ENCODE assay signal across 23 cellular contexts in the genomic region with DNA sequence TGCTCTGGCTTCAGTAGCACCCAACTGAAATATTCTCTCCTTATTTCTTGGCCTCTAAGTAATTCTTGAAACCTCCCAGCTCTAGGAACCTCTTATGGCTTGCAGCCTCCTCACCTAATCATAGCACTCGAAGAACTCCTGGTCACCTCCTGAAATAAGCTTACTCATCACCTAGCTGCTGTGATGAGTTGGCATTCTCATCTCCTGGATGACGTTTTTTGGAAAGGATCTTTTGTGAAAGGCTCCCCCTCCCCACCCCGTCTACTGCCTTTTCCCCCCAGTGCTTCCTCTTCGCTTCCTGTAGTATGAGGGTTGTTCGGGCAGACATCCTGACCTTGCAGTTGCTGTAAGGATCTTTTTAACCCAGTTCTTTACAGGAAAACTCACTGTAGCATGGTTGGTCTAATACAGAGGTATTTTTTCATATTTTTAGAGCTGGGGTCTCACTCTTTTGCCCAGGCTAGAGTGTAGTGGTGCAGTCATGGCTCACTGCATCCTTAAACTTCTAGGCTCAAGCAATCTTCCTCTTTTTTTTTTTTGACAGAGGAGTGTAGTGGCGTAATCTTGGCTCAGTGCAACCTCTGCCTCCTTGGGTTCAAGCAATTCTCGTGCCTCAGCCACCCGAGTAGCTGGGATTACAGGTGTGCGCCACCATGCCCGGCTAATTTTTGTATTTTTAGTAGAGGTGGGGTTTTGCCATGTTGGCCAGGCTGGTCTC. TPM values are rescaled to one million over a fixed set of nuclear protein-coding genes. Genes with fewer than 3 reads are reported as not detected.
A peak's percentile ranks its signal among the peaks of the same experiment; 100 is the strongest.
DNase-seq lines count a peak whose midpoint lies in the region; FAIRE-seq and TF ChIP-seq lines count a peak whose summit lies in the region.
"Had no signal": no experiment of that assay in that cellular context is flagged by ENCODE, and none has a peak within 500 bp of the region (broad histone marks: within the 10 kb centered on the region; RNA-seq: fewer than 3 reads in every experiment).

No MANE protein-coding gene starts in this region.

- H3K27me3 ChIP-seq in parathyroid adenoma (ENCODE audit: control insufficient read depth, insufficient read depth, low read length) (no peaks in the 10 kb centered on the region), thyroid gland (no peaks in the 10 kb centered on the region)
- H3K27me3 ChIP-seq: dorsolateral prefrontal cortex, testis had no signal

- H3K36me3 ChIP-seq in parathyroid adenoma (ENCODE audit: control insufficient read depth, insufficient read depth, low read length) (no peaks in the 10 kb centered on the region), thyroid gland (no peaks in the 10 kb centered on the region)

- DNase-seq in CD1c-positive myeloid dendritic cell (ENCODE audit: extremely low spot score) (peak; percentile 53), NB4 (ENCODE audit: low read depth) (peak; percentile 42), dermis microvascular lymphatic vessel endothelial cell (ENCODE audit: low read depth in 2 of 2) (peak; percentile 49 to 59), thyroid gland (no peak), cerebellum (ENCODE audit: low spot score) (no peak), HTR-8/SVneo (ENCODE audit: insufficient read length, low spot score) (no peak)
- DNase-seq: activated CD8-positive, alpha-beta T cell treated with anti-CD3 and anti-CD28 coated beads, Interleukin-2, amount 10 ng/mL, durations not matched to agents 7 days and 5 days; activated naive CD4-positive, alpha-beta T cell treated with anti-CD3 and anti-CD28 coated beads for 36 hours; activated T-cell treated with anti-CD3 and anti-CD28 coated beads, Interleukin-2, amount 50 U/mL, for 4 hours; amygdala; Calu3; dorsolateral prefrontal cortex; EL; hypothalamus; mammary epithelial cell; MM.1S; NCI-H1930; NCI-H226; T1000; testis had no signal

- H3K79me2 ChIP-seq in parathyroid adenoma: peaks cover 10% of the 10 kb centered on the region

- H3K4me1 ChIP-seq in parathyroid adenoma (peaks cover 3% of the 10 kb centered on the region), thyroid gland (peaks cover 24 to 54% of the 10 kb centered on the region in 2 donors)

- intact Hi-C loops in thyroid gland (cut with DNase I): no loop called here

- no peak for TF ChIP-seq CTCF in NB4 (IDR thresholded peaks at IDR 0.05; ENCODE audit: low read depth, low read length)
- TF ChIP-seq CTCF in parathyroid adenoma (IDR thresholded peaks at IDR 0.05): no peak
- TF ChIP-seq CTCF in thyroid gland (IDR thresholded peaks at IDR 0.05): no peak

- WGBS in thyroid gland, 2 donors: 86 to 89% methylated on average over 10 of the region's 10 CpGs

- H3K4me2 ChIP-seq in parathyroid adenoma (ENCODE audit: low read length): no peak overlapping the region

- no peak overlapping the region for H3K9ac ChIP-seq in parathyroid adenoma

- H3K27ac ChIP-seq in parathyroid adenoma (peak overlapping the region; percentile 27), thyroid gland (no peak overlapping the region)
- H3K27ac ChIP-seq: epithelial cell of prostate had no signal

- TF ChIP-seq POLR2A in NB4 (IDR thresholded peaks at IDR 0.05; ENCODE audit: extremely low read depth, insufficient read length) (no peak), thyroid gland (IDR thresholded peaks at IDR 0.05) (no peak)

- no peak for FAIRE-seq in HTR-8/SVneo (lab: Jason Lieb, UNC)
- FAIRE-seq: islet of Langerhans had no signal

- no peak overlapping the region for H2AFZ ChIP-seq in parathyroid adenoma

- H3K4me3 ChIP-seq in NB4 (ENCODE audit: low read depth, low read length) (no peak overlapping the region), parathyroid adenoma (ENCODE audit: low read depth, low read length) (no peak overlapping the region), thyroid gland (replicated peaks in 1 of 3) (no peak overlapping the region)
- H3K4me3 ChIP-seq: dorsolateral prefrontal cortex, testis had no signal

- no peaks in the 10 kb centered on the region for H3K9me3 ChIP-seq in parathyroid adenoma (ENCODE audit: control insufficient read depth, low read length)
- no peaks in the 10 kb centered on the region for H3K9me3 ChIP-seq in thyroid gland
- H3K9me3 ChIP-seq: testis had no signal

RNA-seq across cellular contexts. Expression of a gene that starts 41.8 kb away (rescaled TPM):
- total RNA-seq in dermis microvascular lymphatic vessel endothelial cell (25.2 and 36.2 TPM in 2 replicates), thyroid gland (10 to 100 TPM; 28.2 to 52.3 (median 37.9) TPM), cerebellum (35.5 TPM)

Comparison
In these comparisons a context has a peak if more than half of its experiments do, and no peak if none do; other contexts are left out.
1. DNase-seq: peak in CD1c-positive myeloid dendritic cell (single experiment), NB4 (single experiment) and dermis microvascular lymphatic vessel endothelial cell (2 of 2); none in thyroid gland (0 of 2), cerebellum (single experiment) and HTR-8/SVneo (single experiment).